8 cellular contexts compared by ENCODE assay signal in genomic region chr19:49127674-49128544, GRCh38. TPM values are rescaled to one million over a fixed set of nuclear protein-coding genes. Genes with fewer than 3 reads are reported as not detected.
DNase-seq lines count a peak whose midpoint lies in the region; ATAC-seq, FAIRE-seq and TF ChIP-seq lines count a peak whose summit lies in the region.

No MANE protein-coding gene starts in this region.

- no peaks in the 10 kb centered on the region for H4K20me1 ChIP-seq in neural progenitor cell (ENCODE audit: low read depth)

- TF ChIP-seq EP300 in stomach (IDR thresholded peaks at IDR 0.05) = no peak

- H3K27ac ChIP-seq in RWPE2 (ENCODE audit: poor library complexity, severe bottlenecking) = peak overlapping the region; percentile 22
- no peak overlapping the region for H3K27ac ChIP-seq in neural progenitor cell
- peak overlapping the region; percentile 54 to 78 (median 66) for H3K27ac ChIP-seq in stomach

- peaks cover 15% of the 10 kb centered on the region for H3K27me3 Mint-ChIP-seq in neural progenitor cell (ENCODE audit: insufficient read depth, low read depth)

- H3K9me3 ChIP-seq in RWPE2 (ENCODE audit: severe bottlenecking) (no peaks in the 10 kb centered on the region), neural progenitor cell (ENCODE audit: low read depth) (no peaks in the 10 kb centered on the region), stomach (no peaks in the 10 kb centered on the region)

- DNase-seq in ELF-1 (ENCODE audit: low read depth, low spot score) (peak; percentile 94), H54 (ENCODE audit: insufficient read length, low spot score) (peak; percentile 90), LoVo (ENCODE audit: low spot score) (peak; percentile 97), RWPE2 (ENCODE audit: low spot score) (peak; percentile 94), fibroblast of the conjunctiva (ENCODE audit: low read depth) (peak; percentile 95), neural progenitor cell (ENCODE audit: low spot score) (peak; percentile 97), stomach (peak; percentile 97)
- peak; percentile 91 for DNase-seq in activated effector memory CD4-positive, alpha-beta T cell treated with Interleukin-2 at 50 U/mL for 16 hours

- H3K36me3 ChIP-seq in RWPE2 (ENCODE audit: low read depth) = no peaks in the 10 kb centered on the region
- no peaks in the 10 kb centered on the region for H3K36me3 ChIP-seq in neural progenitor cell
- no peaks in the 10 kb centered on the region for H3K36me3 ChIP-seq in stomach

- peak overlapping the region; percentile 36 for H3K4me3 ChIP-seq in RWPE2 (ENCODE audit: severe bottlenecking)
- H3K4me3 ChIP-seq in neural progenitor cell = peak overlapping the region; percentile 39
- H3K4me3 ChIP-seq in stomach = peak overlapping the region; percentile 27 to 39 (median 32)

- peak; percentile 30 for FAIRE-seq in H54 (lab: Jason Lieb, UNC)

- H3K36me3 Mint-ChIP-seq in neural progenitor cell = peaks cover 5% of the 10 kb centered on the region

- H3K4me1 Mint-ChIP-seq in neural progenitor cell = peaks cover 18% of the 10 kb centered on the region

- H3K9me3 Mint-ChIP-seq in neural progenitor cell = peaks cover 2% of the 10 kb centered on the region

- WGBS in stomach, 5 donors = 3 to 6% (median 4%) methylated on average over 25 to 63 of the region's 63 CpGs

- peak; percentile 92 for ATAC-seq in RWPE2 (ENCODE audit: low read depth)

- peak overlapping the region; percentile 89 for H2AFZ ChIP-seq in neural progenitor cell (replicated peaks)

- H3F3A ChIP-seq in neural progenitor cell (ENCODE audit: low read depth) = peaks cover 18% of the 10 kb centered on the region

- H3K4me3 Mint-ChIP-seq in neural progenitor cell = peak overlapping the region; percentile 89

- H3K27ac Mint-ChIP-seq in neural progenitor cell = no peak overlapping the region

- TF ChIP-seq POLR2A in H54 (IDR thresholded peaks at IDR 0.05; ENCODE audit: low read depth, low read length) (peak; percentile 18; the same call in 1 of the 2 replicates), stomach (IDR thresholded peaks at IDR 0.05) (no peak)

- H3K27me3 ChIP-seq in RWPE2 (ENCODE audit: insufficient read depth, poor library complexity, severe bottlenecking) (no peaks in the 10 kb centered on the region), neural progenitor cell (peaks cover 11% of the 10 kb centered on the region), stomach (peaks cover 0 to 2% (median 0%) of the 10 kb centered on the region in 3 donors)

- intact Hi-C loops in stomach (cut with DNase I; ENCODE audit: low total_unique reads) = no loop called here

- H3K4me1 ChIP-seq in RWPE2 (ENCODE audit: insufficient read depth, poor library complexity, severe bottlenecking) (peaks cover 8% of the 10 kb centered on the region), neural progenitor cell (no peaks in the 10 kb centered on the region), stomach (peaks cover 13 to 31% (median 20%) of the 10 kb centered on the region in 4 donors)

- no peak overlapping the region for H3K9ac ChIP-seq in neural progenitor cell

- TF ChIP-seq CTCF in RWPE2 (IDR thresholded peaks at IDR 0.05; ENCODE audit: poor library complexity, severe bottlenecking) (peak; percentile 17), neural progenitor cell (IDR thresholded peaks at IDR 0.05) (peak; percentile 25), stomach (IDR thresholded peaks at IDR 0.05) (peak in 3 of 7 experiments; percentile 7 to 33 (median 13))

- H3K79me2 ChIP-seq in neural progenitor cell (ENCODE audit: low read depth) = no peaks in the 10 kb centered on the region

- H3K4me2 ChIP-seq in neural progenitor cell = peak overlapping the region; percentile 70

RNA-seq across cellular contexts. Expression of gene PPFIA3, which starts 8.6 kb away (rescaled TPM):
- total RNA-seq in neural progenitor cell (ENCODE audit: low replicate concordance) = 1.8 and 12.0 TPM in 2 replicates
- total RNA-seq in stomach = 10 to 100 TPM in 1 of 5 donors, 1 to 10 TPM in 3, under 1 TPM in 1; 0.45 to 12.7 (median 4.2) TPM
- polyA plus RNA-seq in stomach = 10 to 100 TPM in 1 of 3 donors, 1 to 10 TPM in 2; 7.2 to 19.7 (median 9.7) TPM

RNA-seq across cellular contexts. Expression of gene C19orf73, which starts 9.0 kb away (rescaled TPM):
- 1.7 TPM in 1 of 2 replicates, not detected in the other for total RNA-seq in neural progenitor cell (ENCODE audit: low replicate concordance)
- total RNA-seq in stomach = not detected
- polyA plus RNA-seq in stomach = 1 to 10 TPM; 3.4 to 4.2 (median 3.7) TPM

RNA-seq across cellular contexts. Expression of gene LIN7B, which starts 13.7 kb away (rescaled TPM):
- total RNA-seq in neural progenitor cell (ENCODE audit: low replicate concordance) (9.2 and 9.7 TPM in 2 replicates), stomach (100 to 1,000 TPM in 1 of 5 donors, 10 to 100 TPM in 2, 1 to 10 TPM in 1, not detected in 1; 5.5 to 118 (median 30.5) TPM)
- 10 to 100 TPM in 2 of 3 donors, 1 to 10 TPM in 1; 4.0 to 18.1 (median 11.5) TPM for polyA plus RNA-seq in stomach

RNA-seq across cellular contexts. Expression of gene HRC, which starts 27.3 kb away (rescaled TPM):
- total RNA-seq in neural progenitor cell (ENCODE audit: low replicate concordance) (0.31 TPM in 1 of 2 replicates, not detected in the other), stomach (1 to 10 TPM in 2 of 5 donors, not detected in 3; 1.7 to 8.1 TPM)
- polyA plus RNA-seq in stomach = under 1 TPM; 0.44 to 0.83 (median 0.61) TPM

RNA-seq across cellular contexts. Expression of gene TRPM4, which starts 29.7 kb away (rescaled TPM):
- total RNA-seq in neural progenitor cell (ENCODE audit: low replicate concordance) (3.1 and 11.2 TPM in 2 replicates), stomach (1,000 to 10,000 TPM in 1 of 5 donors, 100 to 1,000 TPM in 3, 10 to 100 TPM in 1; 29.0 to 1,449 (median 158) TPM)
- polyA plus RNA-seq in stomach = 10 to 100 TPM; 11.8 to 34.3 (median 26.6) TPM
